Comparison of ENCODE assay signal across 8 cellular contexts in genomic region chr17:40321502-40322416, GRCh38. TPM values are rescaled to one million over a fixed set of nuclear protein-coding genes. Genes with fewer than 3 reads are reported as not detected.
DNase-seq lines count a peak whose midpoint lies in the region; ATAC-seq, FAIRE-seq and TF ChIP-seq lines count a peak whose summit lies in the region.

No MANE protein-coding gene starts in this region.

- TF ChIP-seq CTCF in GM12878 (IDR thresholded peaks at IDR 0.05 in 2 of 3, conservative IDR thresholded peaks at IDR 0.05 in 1 of 3; ENCODE audit: control insufficient read depth in 2 of 3, extremely low read depth in 1 of 3, insufficient read depth in 1 of 3, low read depth in 3 of 3, low read length in 3 of 3) (no peak), uterus (IDR thresholded peaks at IDR 0.05) (no peak)

- no peak for TF ChIP-seq EP300 in GM12878 (IDR thresholded peaks at IDR 0.05; ENCODE audit: borderline replicate concordance in 1 of 2, control insufficient read depth in 1 of 2, low read depth in 2 of 2, low read length in 2 of 2)

- no peak; the same call in 1 of the 2 replicates for TF ChIP-seq POLR2A in GM12878 (IDR thresholded peaks at IDR 0.05; ENCODE audit: low read depth, low read length)
- no peak for TF ChIP-seq POLR2A in uterus (IDR thresholded peaks at IDR 0.05)

- peak overlapping the region; percentile 100 for H3K4me2 ChIP-seq in GM12878 (ENCODE audit: control insufficient read depth, insufficient read depth)

- H3K4me3 ChIP-seq in GM12878 (peak overlapping the region; percentile 91), uterus (peak overlapping the region; percentile 8 to 28)

- peaks cover 87% of the 10 kb centered on the region for H3K79me2 ChIP-seq in GM12878 (ENCODE audit: control insufficient read depth, insufficient read depth, low read length)

- no peak for ATAC-seq in GM12878
- ATAC-seq in memory B cell (ENCODE audit: low read depth) = no peak

- TSS peak; percentile 81 for BruUV-seq in GM12878 (replicated peaks; lab: Mats Ljungman, UMichigan)

- in situ Hi-C loops in GM12878 (cut with MboI) = loop anchor here (10.0 kb wide), 1 partner anchor 1353 kb away; no protein-coding TSS in a partner anchor

- H3K9me3 ChIP-seq in GM12878 (replicated peaks; ENCODE audit: control insufficient read depth, insufficient read depth, low read length) = no peaks in the 10 kb centered on the region
- no peaks in the 10 kb centered on the region for H3K9me3 ChIP-seq in uterus

- H2AFZ ChIP-seq in GM12878 (ENCODE audit: control insufficient read depth, low read depth, low read length) = no peak overlapping the region

- CTCF ChIA-PET in activated naive CD4-positive, alpha-beta T cell treated with anti-CD3 and anti-CD28 coated beads, Interleukin-2, amount 10 ng/mL, durations not matched to agents 7 days and 5 days (lab: Charles Lee) = interaction anchor here (1.2 to 3.6 kb wide), 4 partner anchors 19 to 212 kb away, joined by 4 to 12 read pairs (median 6); no protein-coding TSS in a partner anchor
- CTCF ChIA-PET in GM12878 (lab: Yijun Ruan, JAX) = interaction anchor here (1.3 to 8.4 kb wide), 2 partner anchors 12 to 18 kb away, joined by 5 to 90 read pairs; partner anchors contain the start of gene RARA

- H3K36me3 ChIP-seq in GM12878 (ENCODE audit: control insufficient read depth in 2 of 2, insufficient read depth in 2 of 2, low read length in 1 of 2) = no peaks in the 10 kb centered on the region
- no peaks in the 10 kb centered on the region for H3K36me3 ChIP-seq in uterus

- SMC1A ChIA-PET in GM12878 (lab: Charles Lee; ENCODE audit: uncharacterized antibody, unreplicated experiment) = interaction anchor here (0.5 to 11.2 kb wide), 5 partner anchors 14 to 79 kb away, joined by 3 to 172 read pairs (median 3); partner anchors contain the start of gene RARA

- H3K4me1 ChIP-seq in GM12878 (ENCODE audit: control insufficient read depth, insufficient read depth, low read length) = peaks cover 58% of the 10 kb centered on the region
- H3K4me1 ChIP-seq in uterus = peaks cover 14 to 59% of the 10 kb centered on the region in 2 donors

- H3K9ac ChIP-seq in GM12878 (ENCODE audit: control insufficient read depth, insufficient read depth, low read length) = peak overlapping the region; percentile 91

- no peaks in the 10 kb centered on the region for H3K27me3 Mint-ChIP-seq in activated naive CD4-positive, alpha-beta T cell treated with anti-CD3 and anti-CD28 coated beads, Interleukin-2, amount 10 ng/mL, durations not matched to agents 7 days and 5 days
- H3K27me3 Mint-ChIP-seq in memory B cell = no peaks in the 10 kb centered on the region

- DNase-seq in activated naive CD4-positive, alpha-beta T cell treated with anti-CD3 and anti-CD28 coated beads, Interleukin-2, amount 10 ng/mL, durations not matched to agents 7 days and 5 days = no peak
- no peak for DNase-seq in activated naive CD4-positive, alpha-beta T cell treated with Interleukin-2 at 50 U/mL for 16 hours
- DNase-seq in GM12878 (ENCODE audit: low read depth, low spot score) (no peak), memory B cell (ENCODE audit: low spot score in 2 of 2) (no peak), uterus (peak in 1 of 2 donors; percentile 71), NCI-H1092 treated with DMSO at 0.1 percent for 48 hours (lab: John Stamatoyannopoulos, UW) (no peak), NCI-H2196 (lab: John Stamatoyannopoulos, UW; ENCODE audit: unreplicated experiment) (no peak), D341Med (ENCODE audit: low spot score) (no peak)

- POLR2A ChIA-PET in GM12878 (lab: Charles Lee) = interaction anchor here (0.6 to 7.0 kb wide), 5 partner anchors 11 to 1644 kb away, joined by 3 to 123 read pairs (median 4); partner anchors contain the start of gene RARA

- H3K27me3 ChIP-seq in GM12878 (replicated peaks in 1 of 2; ENCODE audit: control insufficient read depth in 2 of 2, insufficient read depth in 2 of 2, low read length in 1 of 2) (no peaks in the 10 kb centered on the region), uterus (no peaks in the 10 kb centered on the region)

- peaks cover 75% of the 10 kb centered on the region for H3K4me1 Mint-ChIP-seq in activated naive CD4-positive, alpha-beta T cell treated with anti-CD3 and anti-CD28 coated beads, Interleukin-2, amount 10 ng/mL, durations not matched to agents 7 days and 5 days
- peaks cover 66% of the 10 kb centered on the region for H3K4me1 Mint-ChIP-seq in memory B cell

- WGBS in GM12878 (ENCODE audit: insufficient coverage, insufficient replicate concordance, low lambda C conversion rate, missing lambda C conversion rate) = 27% methylated on average over 10 of the region's 11 CpGs

- no peak for FAIRE-seq in GM12878 (lab: Jason Lieb, UNC)

- intact Hi-C loops in GM12878 (cut with micrococcal nuclease; ENCODE audit: unreplicated experiment) (loop anchor here (5.0 kb wide), 2 partner anchors 36 to 1351 kb away; no protein-coding TSS in a partner anchor), uterus (cut with DNase I; ENCODE audit: low total_unique reads) (no loop called here)

- peak overlapping the region; percentile 94 for H3K4me3 Mint-ChIP-seq in activated naive CD4-positive, alpha-beta T cell treated with anti-CD3 and anti-CD28 coated beads, Interleukin-2, amount 10 ng/mL, durations not matched to agents 7 days and 5 days
- peak overlapping the region; percentile 86 for H3K4me3 Mint-ChIP-seq in memory B cell

- H3K27ac ChIP-seq in GM12878 (ENCODE audit: control insufficient read depth, insufficient read depth) = peak overlapping the region; percentile 96
- peak overlapping the region; percentile 83 to 95 for H3K27ac ChIP-seq in uterus

- peaks cover 35% of the 10 kb centered on the region for H3K36me3 Mint-ChIP-seq in activated naive CD4-positive, alpha-beta T cell treated with anti-CD3 and anti-CD28 coated beads, Interleukin-2, amount 10 ng/mL, durations not matched to agents 7 days and 5 days
- H3K36me3 Mint-ChIP-seq in memory B cell = no peaks in the 10 kb centered on the region

- H3K9me3 Mint-ChIP-seq in activated naive CD4-positive, alpha-beta T cell treated with anti-CD3 and anti-CD28 coated beads, Interleukin-2, amount 10 ng/mL, durations not matched to agents 7 days and 5 days = no peaks in the 10 kb centered on the region
- no peaks in the 10 kb centered on the region for H3K9me3 Mint-ChIP-seq in memory B cell

- H4K20me1 ChIP-seq in GM12878 (ENCODE audit: control insufficient read depth, insufficient read depth) = no peaks in the 10 kb centered on the region

- peak overlapping the region; percentile 91 for H3K27ac Mint-ChIP-seq in activated naive CD4-positive, alpha-beta T cell treated with anti-CD3 and anti-CD28 coated beads, Interleukin-2, amount 10 ng/mL, durations not matched to agents 7 days and 5 days
- H3K27ac Mint-ChIP-seq in memory B cell = peak overlapping the region; percentile 100

- TF ChIP-seq RAD21 in GM12878 (IDR thresholded peaks at IDR 0.05; ENCODE audit: insufficient read depth, low read depth, low read length) = no peak

- RAD21 ChIA-PET in GM12878 (lab: Charles Lee; ENCODE audit: unreplicated experiment) = interaction anchor here (1.5 to 12.6 kb wide), 4 partner anchors 12 to 32 kb away, joined by 3 to 156 read pairs (median 21); partner anchors contain the start of gene RARA

RNA-seq across cellular contexts. Expression of gene RARA, which starts 12.8 kb away (rescaled TPM):
- total RNA-seq in GM12878 (2013; cell fraction: nucleolus; rRNA removed) = 30.5 and 34.4 TPM in 2 replicates
- 15.5 and 17.3 TPM in 2 replicates for total RNA-seq in GM12878 (2014; rRNA removed)
- 7.7 and 9.7 TPM in 2 replicates for total RNA-seq in GM12878 (2014; rRNA removed; fragmentation: Illumina TruSeq; extraction: Trizol)
- 33.6 and 34.8 TPM in 2 replicates for total RNA-seq in GM12878 (2021)
- 12.0 TPM for polyA plus RNA-seq in GM12878 (2011; ENCODE audit: low read depth)
- 3.1 and 7.8 TPM in 2 replicates for polyA plus RNA-seq in GM12878 (2011; rRNA removed)
- 10.0 and 13.4 TPM in 2 replicates for polyA plus RNA-seq in GM12878 (2011; cell fraction: cytosol; rRNA removed)
- polyA plus RNA-seq in GM12878 (2011; cell fraction: nucleus; rRNA removed) = 29.2 and 38.2 TPM in 2 replicates
- 23.0 and 26.5 TPM in 2 replicates for polyA plus RNA-seq in GM12878 (2012)
- polyA plus RNA-seq in GM12878 (2014; fragmentation: Illumina TruSeq; extraction: Trizol) = 8.0 and 23.8 TPM in 2 replicates
- under 1 TPM; 0.13 to 0.16 TPM for polyA plus RNA-seq in GM12878 (2014; fragmentation: Nextera tagmentation; extraction: Ambion mirVana)
- 14.3 and 20.2 TPM in 2 replicates for polyA plus RNA-seq in GM12878 (2014; rRNA removed)
- 10 to 100 TPM; 12.9 to 15.4 TPM for polyA plus RNA-seq in GM12878 (2016; fragmentation: Nextera tagmentation; extraction: Ambion mirVana)
- 8.7 and 13.7 TPM in 2 replicates for polyA minus RNA-seq in GM12878 (2011; rRNA and poly(A)+ RNA removed)
- polyA minus RNA-seq in GM12878 (2011; cell fraction: cytosol; rRNA and poly(A)+ RNA removed) = 15.1 and 20.3 TPM in 2 replicates
- polyA minus RNA-seq in GM12878 (2011; cell fraction: nucleus; rRNA and poly(A)+ RNA removed) = 9.7 and 15.5 TPM in 2 replicates
- total RNA-seq in uterus = 10 to 100 TPM; 18.9 to 80.5 (median 46.3) TPM

RNA-seq across cellular contexts. Expression of gene CDC6, which starts 34.1 kb away (rescaled TPM):
- total RNA-seq in GM12878 (2013; cell fraction: nucleolus; rRNA removed) = 25.9 and 32.3 TPM in 2 replicates
- 39.0 and 43.8 TPM in 2 replicates for total RNA-seq in GM12878 (2014; rRNA removed)
- total RNA-seq in GM12878 (2014; rRNA removed; fragmentation: Illumina TruSeq; extraction: Trizol) = 46.8 and 53.0 TPM in 2 replicates
- 47.7 and 52.0 TPM in 2 replicates for total RNA-seq in GM12878 (2021)
- polyA plus RNA-seq in GM12878 (2011; ENCODE audit: low read depth) = 20.0 TPM
- 43.1 and 48.5 TPM in 2 replicates for polyA plus RNA-seq in GM12878 (2011; rRNA removed)
- polyA plus RNA-seq in GM12878 (2011; cell fraction: cytosol; rRNA removed) = 18.9 and 20.1 TPM in 2 replicates
- 18.7 and 26.9 TPM in 2 replicates for polyA plus RNA-seq in GM12878 (2011; cell fraction: nucleus; rRNA removed)
- 18.9 and 19.5 TPM in 2 replicates for polyA plus RNA-seq in GM12878 (2012)
- 54.4 and 59.6 TPM in 2 replicates for polyA plus RNA-seq in GM12878 (2014; fragmentation: Illumina TruSeq; extraction: Trizol)
- polyA plus RNA-seq in GM12878 (2014; fragmentation: Nextera tagmentation; extraction: Ambion mirVana) = 10 to 100 TPM; 13.3 to 18.6 TPM
- 25.9 and 26.3 TPM in 2 replicates for polyA plus RNA-seq in GM12878 (2014; rRNA removed)
- polyA plus RNA-seq in GM12878 (2016; fragmentation: Nextera tagmentation; extraction: Ambion mirVana) = 10 to 100 TPM; 59.3 to 60.9 TPM
- 15.8 and 24.1 TPM in 2 replicates for polyA minus RNA-seq in GM12878 (2011; rRNA and poly(A)+ RNA removed)
- 9.6 and 10.5 TPM in 2 replicates for polyA minus RNA-seq in GM12878 (2011; cell fraction: cytosol; rRNA and poly(A)+ RNA removed)
- polyA minus RNA-seq in GM12878 (2011; cell fraction: nucleus; rRNA and poly(A)+ RNA removed) = 12.3 and 28.6 TPM in 2 replicates
- 10 to 100 TPM in 1 of 4 donors, under 1 TPM in 1, not detected in 2; 0.88 to 11.3 TPM for total RNA-seq in uterus

RNA-seq across cellular contexts. Expression of gene GJD3, which starts 42.8 kb away (rescaled TPM):
- not detected in 2 replicates for total RNA-seq in GM12878 (2013; cell fraction: nucleolus; rRNA removed)
- total RNA-seq in GM12878 (2014; rRNA removed) (not detected in 2 replicates), GM12878 (2014; rRNA removed; fragmentation: Illumina TruSeq; extraction: Trizol) (not detected in 2 replicates), GM12878 (2021) (not detected in 2 replicates), uterus (1 to 10 TPM in 1 of 4 donors, under 1 TPM in 1, not detected in 2; 0.83 to 3.8 TPM)
- not detected for polyA plus RNA-seq in GM12878 (2011; ENCODE audit: low read depth)
- polyA plus RNA-seq in GM12878 (2011; rRNA removed) (not detected in 2 replicates), GM12878 (2014; fragmentation: Illumina TruSeq; extraction: Trizol) (not detected in 2 replicates), GM12878 (2014; fragmentation: Nextera tagmentation; extraction: Ambion mirVana) (not detected), GM12878 (2014; rRNA removed) (not detected in 2 replicates), GM12878 (2016; fragmentation: Nextera tagmentation; extraction: Ambion mirVana) (1 to 10 TPM in 1 of 2 experiments, not detected in 1; 1.6 TPM)
- not detected in 2 replicates for polyA plus RNA-seq in GM12878 (2011; cell fraction: cytosol; rRNA removed)
- polyA plus RNA-seq in GM12878 (2011; cell fraction: nucleus; rRNA removed) = not detected in 2 replicates
- not detected in 2 replicates for polyA plus RNA-seq in GM12878 (2012)
- not detected in 2 replicates for polyA minus RNA-seq in GM12878 (2011; rRNA and poly(A)+ RNA removed)
- not detected in 2 replicates for polyA minus RNA-seq in GM12878 (2011; cell fraction: cytosol; rRNA and poly(A)+ RNA removed)
- polyA minus RNA-seq in GM12878 (2011; cell fraction: nucleus; rRNA and poly(A)+ RNA removed) = not detected in 2 replicates
